19 cellular contexts compared by ENCODE assay signal in the genomic region with DNA sequence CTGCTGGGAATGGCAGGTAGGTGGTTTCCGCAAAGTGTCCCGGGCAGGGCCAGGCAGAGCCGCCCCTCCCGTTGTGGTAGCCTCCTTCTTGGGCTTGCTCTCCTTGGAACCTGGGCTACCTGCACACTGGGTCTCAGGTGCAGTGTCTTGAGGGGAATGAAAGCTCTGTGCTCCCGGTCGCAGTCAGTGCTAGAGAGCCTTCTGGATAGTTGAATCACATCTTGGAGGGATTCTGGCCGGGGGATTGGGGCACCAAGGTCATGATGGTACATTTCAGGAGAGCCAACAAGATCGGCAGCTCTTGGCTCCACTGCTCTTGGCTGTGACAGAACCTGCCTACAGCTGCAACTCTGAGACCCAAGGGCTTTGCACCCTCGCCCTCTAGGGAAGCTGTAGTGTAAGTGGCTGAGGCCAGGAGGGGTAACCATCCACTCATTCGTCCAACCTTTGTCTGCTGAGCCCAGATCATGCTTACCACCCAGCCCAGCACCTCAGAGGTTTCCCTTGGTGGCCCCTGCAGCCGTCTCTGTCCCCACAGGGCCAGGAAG. TPM values are rescaled to one million over a fixed set of nuclear protein-coding genes. Genes with fewer than 3 reads are reported as not detected.
A peak's percentile ranks its signal among the peaks of the same experiment; 100 is the strongest.
DNase-seq lines count a peak whose midpoint lies in the region; ATAC-seq, FAIRE-seq and TF ChIP-seq lines count a peak whose summit lies in the region.
"Had no signal": no experiment of that assay in that cellular context is flagged by ENCODE, and none has a peak within 500 bp of the region (broad histone marks: within the 10 kb centered on the region; RNA-seq: fewer than 3 reads in every experiment).

No MANE protein-coding gene starts in this region.

- H3K27ac Mint-ChIP-seq in stimulated activated naive CD8-positive, alpha-beta T cell treated with anti-CD3 and anti-CD28 coated beads, Interleukin-15, amount 100 ng/mL, for 72 hours, result no peak overlapping the region
- H3K27ac Mint-ChIP-seq in neural crest cell (ENCODE audit: unreplicated experiment), result peak overlapping the region; percentile 19
- H3K27ac Mint-ChIP-seq: B cell; CD4-positive, alpha-beta T cell had no signal

- no peak for FAIRE-seq in D721Med (lab: Jason Lieb, UNC)
- FAIRE-seq: A204.1, G401.6, GM12891 had no signal

- TF ChIP-seq CTCF in WERI-Rb-1 (IDR thresholded peaks at IDR 0.05; ENCODE audit: low read depth, low read length) (peak; percentile 29), neural crest cell (conservative IDR thresholded peaks at IDR 0.05) (no peak), D721Med (IDR thresholded peaks at IDR 0.05; ENCODE audit: insufficient read depth, missing control alignments) (no peak)

- H3K36me3 Mint-ChIP-seq in neural crest cell (ENCODE audit: low read depth), result peaks cover 36% of the 10 kb centered on the region

- no peak overlapping the region for H3K4me3 Mint-ChIP-seq in stimulated activated naive CD8-positive, alpha-beta T cell treated with anti-CD3 and anti-CD28 coated beads, Interleukin-15, amount 100 ng/mL, for 72 hours
- no peak overlapping the region for H3K4me3 Mint-ChIP-seq in neural crest cell
- H3K4me3 Mint-ChIP-seq: B cell; CD4-positive, alpha-beta T cell had no signal

- ATAC-seq in stimulated activated naive CD8-positive, alpha-beta T cell treated with anti-CD3 and anti-CD28 coated beads, Interleukin-15, amount 100 ng/mL, for 72 hours, result peak; percentile 27
- ATAC-seq in stimulated activated naive CD8-positive, alpha-beta T cell treated with anti-CD3 and anti-CD28 coated beads, Interleukin-15, Interleukin-2, amounts not matched to agents 100 U/mL and 50 U/mL, for 24 hours, result no peak

- H3K4me3 ChIP-seq in WERI-Rb-1 (ENCODE audit: low read depth, low read length), result no peak overlapping the region
- H3K4me3 ChIP-seq: HAP-1 had no signal

- H3K4me1 Mint-ChIP-seq in stimulated activated naive CD8-positive, alpha-beta T cell treated with anti-CD3 and anti-CD28 coated beads, Interleukin-15, amount 100 ng/mL, for 72 hours, result peaks cover 17% of the 10 kb centered on the region
- H3K4me1 Mint-ChIP-seq in neural crest cell, result peaks cover 5% of the 10 kb centered on the region
- H3K4me1 Mint-ChIP-seq: B cell had no signal

- DNase-seq in stimulated activated naive CD8-positive, alpha-beta T cell treated with anti-CD3 and anti-CD28 coated beads, Interleukin-15, amount 100 ng/mL, for 72 hours, result no peak
- DNase-seq in stimulated activated naive CD8-positive, alpha-beta T cell treated with anti-CD3 and anti-CD28 coated beads, Interleukin-15, Interleukin-2, amounts not matched to agents 100 U/mL and 50 U/mL, for 24 hours, result no peak
- DNase-seq in WERI-Rb-1, result no peak
- no peak for DNase-seq in neural crest cell (ENCODE audit: low read depth, low spot score)
- no peak for DNase-seq in D721Med (ENCODE audit: insufficient read length, low spot score)
- no peak for DNase-seq in activated CD4-positive, CD25-positive, alpha-beta regulatory T cell treated with anti-CD3 and anti-CD28 coated beads, Interleukin-2, amount 50 U/mL, for 72 hours
- no peak for DNase-seq in stimulated activated CD4-positive, alpha-beta T cell treated with anti-CD3 and anti-CD28 coated beads, Interleukin-2, amount 100 ng/mL, for 24 hours
- DNase-seq: C1 segment of cervical spinal cord; Calu3; CD4-positive, alpha-beta T cell; DMS79; EL; GOT3 had no signal

- no peak overlapping the region for H3K27ac ChIP-seq in WERI-Rb-1
- H3K27ac ChIP-seq: HL-60 had no signal

- no peaks in the 10 kb centered on the region for H3K36me3 ChIP-seq in WERI-Rb-1
- H3K36me3 ChIP-seq: HAP-1 had no signal

- H3K9me3 ChIP-seq in WERI-Rb-1 (ENCODE audit: severe bottlenecking), result peaks cover 24% of the 10 kb centered on the region

- peaks cover 17 to 28% of the 10 kb centered on the region in 2 donors for H3K9me3 Mint-ChIP-seq in stimulated activated naive CD8-positive, alpha-beta T cell treated with anti-CD3 and anti-CD28 coated beads, Interleukin-15, amount 100 ng/mL, for 72 hours
- peaks cover 12% of the 10 kb centered on the region for H3K9me3 Mint-ChIP-seq in neural crest cell
- H3K9me3 Mint-ChIP-seq: CD4-positive, alpha-beta T cell had no signal

- no peaks in the 10 kb centered on the region for H3K27me3 ChIP-seq in WERI-Rb-1 (ENCODE audit: insufficient read depth, low read depth, severe bottlenecking)

- H3K27me3 Mint-ChIP-seq in stimulated activated naive CD8-positive, alpha-beta T cell treated with anti-CD3 and anti-CD28 coated beads, Interleukin-15, amount 100 ng/mL, for 72 hours, result no peaks in the 10 kb centered on the region
- no peaks in the 10 kb centered on the region for H3K27me3 Mint-ChIP-seq in neural crest cell (ENCODE audit: low read depth)
- H3K27me3 Mint-ChIP-seq: B cell; CD4-positive, alpha-beta T cell had no signal

RNA-seq across cellular contexts. Expression of gene NTPCR, which starts 39.8 kb away (rescaled TPM):
- total RNA-seq in neural crest cell, result 55.5 and 60.0 TPM in 2 replicates
